Comparison of ENCODE assay signal across 15 cellular contexts in genomic region chr2:111166115-111166514, GRCh38. TPM values are rescaled to one million over a fixed set of nuclear protein-coding genes. Genes with fewer than 3 reads are reported as not detected.
DNase-seq lines count a peak whose midpoint lies in the region; ATAC-seq and TF ChIP-seq lines count a peak whose summit lies in the region.
"Had no signal": no experiment of that assay in that cellular context is flagged by ENCODE, and none has a peak within 500 bp of the region (broad histone marks: within the 10 kb centered on the region; RNA-seq: fewer than 3 reads in every experiment).

No MANE protein-coding gene starts in this region.

- H3F3A ChIP-seq in GM23338 (replicated peaks; ENCODE audit: low read depth) = no peaks in the 10 kb centered on the region

- no peak overlapping the region for H3K27ac Mint-ChIP-seq in GM23338
- no peak overlapping the region for H3K27ac Mint-ChIP-seq in T-helper 2 cell treated with Interferon-gamma antibody and Interleukin-4, amounts not matched to agents 5 μg/mL and 100 μg/mL, for 36 hours
- H3K27ac Mint-ChIP-seq: B cell; CD8-positive, alpha-beta T cell; HFFc6 had no signal

- no peak overlapping the region for H3K23ac ChIP-seq in trophoblast cell (ENCODE audit: low read length)

- no peak for TF ChIP-seq CTCF in GM23338 (conservative IDR thresholded peaks at IDR 0.05; ENCODE audit: low read depth in 2 of 2)

- DNase-seq in GM23338 (ENCODE audit: low spot score) (no peak), Karpas-422 (no peak), islet precursor cell (peak; percentile 22), trophoblast cell (no peak)
- DNase-seq in activated CD4-positive, CD25-positive, alpha-beta regulatory T cell (lab: John Stamatoyannopoulos, UW) = no peak
- no peak for DNase-seq in T-helper 2 cell treated with Interferon-gamma antibody and Interleukin-4, amounts not matched to agents 5 μg/mL and 100 μg/mL, for 36 hours (ENCODE audit: low spot score)
- DNase-seq: CD8-positive, alpha-beta T cell; DMS79; GDM1; GM23248; HFFc6 had no signal

- H2AFZ ChIP-seq in GM23338 (no peak overlapping the region), Karpas-422 (ENCODE audit: low read length) (no peak overlapping the region), trophoblast cell (ENCODE audit: insufficient read depth, low read length, poor library complexity) (no peak overlapping the region)
- H2AFZ ChIP-seq: GM23248 had no signal

- H3K27me3 Mint-ChIP-seq in GM23338 (ENCODE audit: insufficient read depth, low read depth, poor library complexity) = peaks cover 6% of the 10 kb centered on the region
- peaks cover 50% of the 10 kb centered on the region for H3K27me3 Mint-ChIP-seq in T-helper 2 cell treated with Interferon-gamma antibody and Interleukin-4, amounts not matched to agents 5 μg/mL and 100 μg/mL, for 36 hours (ENCODE audit: low read depth)
- H3K27me3 Mint-ChIP-seq: B cell had no signal

- H4K12ac ChIP-seq in trophoblast cell (ENCODE audit: low read depth, low read length) = no peak overlapping the region

- ATAC-seq in GM23338 = no peak
- ATAC-seq in HG02623 (IDR thresholded peaks at IDR 0.05; ENCODE audit: unreplicated experiment) = no peak
- ATAC-seq: CD8-positive, alpha-beta T cell; HCT116 had no signal

- H3K4me1 Mint-ChIP-seq in GM23338 = peaks cover 45% of the 10 kb centered on the region
- H3K4me1 Mint-ChIP-seq in T-helper 2 cell treated with Interferon-gamma antibody and Interleukin-4, amounts not matched to agents 5 μg/mL and 100 μg/mL, for 36 hours (ENCODE audit: low read depth) = peaks cover 10% of the 10 kb centered on the region

- H3K4me3 ChIP-seq in GM23338 = no peak overlapping the region
- H3K4me3 ChIP-seq in Karpas-422 (ENCODE audit: low read length) = no peak overlapping the region
- H3K4me3 ChIP-seq in trophoblast cell (ENCODE audit: low read depth, low read length) = no peak overlapping the region
- H3K4me3 ChIP-seq: BLaER1 treated with 17β-estradiol and CSF1 and Interleukin-3, amounts not matched to agents 10 nM and 100 nM; GM23248 had no signal

- no peak overlapping the region for H2AK5ac ChIP-seq in trophoblast cell (ENCODE audit: low read length)

- peaks cover 26% of the 10 kb centered on the region for H3K4me1 ChIP-seq in GM23338 (ENCODE audit: insufficient read depth)
- peaks cover 89% of the 10 kb centered on the region for H3K4me1 ChIP-seq in Karpas-422 (ENCODE audit: low read length)
- peaks cover 4 to 9% of the 10 kb centered on the region in 2 experiments for H3K4me1 ChIP-seq in trophoblast cell (ENCODE audit: control insufficient read depth in 1 of 2, insufficient read depth in 2 of 2, low read length in 2 of 2)

- H3K36me3 ChIP-seq in GM23338 (ENCODE audit: insufficient read depth) = 0 out of 2 replicates have a peak, but pooled peaks cover 6% of the 10 kb centered on the region
- peaks cover 48% of the 10 kb centered on the region for H3K36me3 ChIP-seq in Karpas-422 (ENCODE audit: insufficient read depth, low read length)
- H3K36me3 ChIP-seq in trophoblast cell (ENCODE audit: control insufficient read depth in 1 of 2, insufficient read depth in 2 of 2, low read length in 2 of 2) = peaks cover 36 to 47% of the 10 kb centered on the region in 2 experiments

- WGBS in trophoblast cell (ENCODE audit: extremely low coverage, insufficient coverage, insufficient read length) = no CpG with 5 or more reads among the region's 5 CpGs

- H4K20me1 ChIP-seq in GM23338 (replicated peaks; ENCODE audit: insufficient read depth) = no peaks in the 10 kb centered on the region; the same call in 1 of the 2 replicates
- H4K20me1 ChIP-seq in Karpas-422 (ENCODE audit: insufficient read depth, low read depth, low read length) = peaks cover 30% of the 10 kb centered on the region

- no peak overlapping the region for H3K14ac ChIP-seq in trophoblast cell (ENCODE audit: low read length)

- H3K9me3 ChIP-seq in Karpas-422 (ENCODE audit: low read length) (no peaks in the 10 kb centered on the region), trophoblast cell (ENCODE audit: insufficient read depth, low read depth, low read length) (no peaks in the 10 kb centered on the region)
- H3K9me3 ChIP-seq: BLaER1 treated with 17β-estradiol and CSF1 and Interleukin-3, amounts not matched to agents 10 nM and 100 nM had no signal

- H3K4me2 ChIP-seq in GM23338 (no peak overlapping the region), Karpas-422 (ENCODE audit: low read depth, low read length, poor library complexity, severe bottlenecking) (no peak overlapping the region), trophoblast cell (ENCODE audit: low read length) (no peak overlapping the region)
- H3K4me2 ChIP-seq: BLaER1 treated with 17β-estradiol and CSF1 and Interleukin-3, amounts not matched to agents 10 nM and 100 nM had no signal

- H3K36me3 Mint-ChIP-seq in GM23338 (ENCODE audit: low read depth) = peaks cover 23% of the 10 kb centered on the region; the same call in 2 of the 3 replicates
- peaks cover 7% of the 10 kb centered on the region for H3K36me3 Mint-ChIP-seq in T-helper 2 cell treated with Interferon-gamma antibody and Interleukin-4, amounts not matched to agents 5 μg/mL and 100 μg/mL, for 36 hours (ENCODE audit: low read depth)

- H2BK120ac ChIP-seq in trophoblast cell (ENCODE audit: insufficient read depth, low read length, poor library complexity) = no peak overlapping the region

- H3K9me3 Mint-ChIP-seq in GM23338 = no peaks in the 10 kb centered on the region
- H3K9me3 Mint-ChIP-seq in T-helper 2 cell treated with Interferon-gamma antibody and Interleukin-4, amounts not matched to agents 5 μg/mL and 100 μg/mL, for 36 hours = no peaks in the 10 kb centered on the region
- H3K9me3 Mint-ChIP-seq: CD8-positive, alpha-beta T cell; HFFc6 had no signal

- no peaks in the 10 kb centered on the region for H3K79me1 ChIP-seq in trophoblast cell (ENCODE audit: low read length)

- H3K27ac ChIP-seq in GM23338 (ENCODE audit: low read depth) (0 out of 2 replicates have a peak overlapping the region, but pooled peaks have one; percentile 10), Karpas-422 (ENCODE audit: low read length) (0 out of 2 replicates have a peak overlapping the region, but pooled peaks have one; percentile 19), trophoblast cell (ENCODE audit: low read depth, low read length) (no peak overlapping the region)
- H3K27ac ChIP-seq: BLaER1 treated with 17β-estradiol and CSF1 and Interleukin-3, amounts not matched to agents 10 nM and 100 nM; GM23248 had no signal

- H4K91ac ChIP-seq in trophoblast cell (ENCODE audit: low read depth, low read length) = no peak overlapping the region

- peaks cover 12% of the 10 kb centered on the region; the same call in 1 of the 2 replicates for H3K79me2 ChIP-seq in GM23338 (replicated peaks; ENCODE audit: insufficient read depth)
- peaks cover 7% of the 10 kb centered on the region; the same call in 1 of the 2 replicates for H3K79me2 ChIP-seq in Karpas-422 (ENCODE audit: low read length)
- peaks cover 1% of the 10 kb centered on the region for H3K79me2 ChIP-seq in trophoblast cell (ENCODE audit: control insufficient read depth, insufficient read depth, low read length, poor library complexity)

- no peak overlapping the region for H3K9ac ChIP-seq in Karpas-422 (ENCODE audit: low read length)
- H3K9ac ChIP-seq in trophoblast cell (ENCODE audit: low read length) = no peak overlapping the region
- H3K9ac ChIP-seq: BLaER1 treated with 17β-estradiol and CSF1 and Interleukin-3, amounts not matched to agents 10 nM and 100 nM; GM23248 had no signal

- H4K8ac ChIP-seq in trophoblast cell (ENCODE audit: low read depth, low read length) = no peak overlapping the region

- H3K9me2 ChIP-seq in GM23338 (ENCODE audit: insufficient read depth) (no peaks in the 10 kb centered on the region), Karpas-422 (replicated peaks; ENCODE audit: insufficient read depth, low read length) (no peaks in the 10 kb centered on the region)

- H2BK5ac ChIP-seq in trophoblast cell (ENCODE audit: low read depth, low read length, poor library complexity) = no peak overlapping the region

- H3K27me3 ChIP-seq in GM23338 (ENCODE audit: insufficient read depth) (no peaks in the 10 kb centered on the region), Karpas-422 (ENCODE audit: low read length) (no peaks in the 10 kb centered on the region), trophoblast cell (ENCODE audit: insufficient read depth, low read length) (no peaks in the 10 kb centered on the region)
- H3K27me3 ChIP-seq: BLaER1 treated with 17β-estradiol and CSF1 and Interleukin-3, amounts not matched to agents 10 nM and 100 nM had no signal

- no peak overlapping the region for H3K4me3 Mint-ChIP-seq in GM23338
- no peak overlapping the region for H3K4me3 Mint-ChIP-seq in T-helper 2 cell treated with Interferon-gamma antibody and Interleukin-4, amounts not matched to agents 5 μg/mL and 100 μg/mL, for 36 hours
- H3K4me3 Mint-ChIP-seq: B cell; CD8-positive, alpha-beta T cell; HFFc6 had no signal

- peak overlapping the region; percentile 51 for H3K18ac ChIP-seq in trophoblast cell (ENCODE audit: low read length)

- no peak overlapping the region for H3K4ac ChIP-seq in trophoblast cell (ENCODE audit: low read depth, low read length)

- no peak overlapping the region for H2BK12ac ChIP-seq in trophoblast cell (ENCODE audit: low read length)

TF ChIP-seq in GM23338, 12 proteins besides CTCF, POLR2A, EP300 and RAD21:
- TF ChIP-seq POLR2AphosphoS5 (IDR thresholded peaks at IDR 0.05; ENCODE audit: low read depth) = no peak
- no peak for TF ChIP-seq STAT1 (IDR thresholded peaks at IDR 0.05; ENCODE audit: unreplicated experiment)

RNA-seq across cellular contexts. Expression of gene BCL2L11, which starts 45.4 kb away (rescaled TPM):
- 21.0 and 22.5 TPM in 2 replicates for total RNA-seq in GM23338 (2014; rRNA removed; shearing (Covaris generic))
- polyA plus RNA-seq in GM23338 (2016; fragmentation: Nextera tagmentation; extraction: Ambion mirVana) = 10.6 and 11.0 TPM in 2 replicates
- total RNA-seq in Karpas-422 (2014; rRNA removed; shearing (Covaris generic); ENCODE audit: low replicate concordance) = 29.7 and 51.9 TPM in 2 replicates
- polyA plus RNA-seq in trophoblast cell (2013) = 29.4 and 31.9 TPM in 2 replicates
